In the genomic region with DNA sequence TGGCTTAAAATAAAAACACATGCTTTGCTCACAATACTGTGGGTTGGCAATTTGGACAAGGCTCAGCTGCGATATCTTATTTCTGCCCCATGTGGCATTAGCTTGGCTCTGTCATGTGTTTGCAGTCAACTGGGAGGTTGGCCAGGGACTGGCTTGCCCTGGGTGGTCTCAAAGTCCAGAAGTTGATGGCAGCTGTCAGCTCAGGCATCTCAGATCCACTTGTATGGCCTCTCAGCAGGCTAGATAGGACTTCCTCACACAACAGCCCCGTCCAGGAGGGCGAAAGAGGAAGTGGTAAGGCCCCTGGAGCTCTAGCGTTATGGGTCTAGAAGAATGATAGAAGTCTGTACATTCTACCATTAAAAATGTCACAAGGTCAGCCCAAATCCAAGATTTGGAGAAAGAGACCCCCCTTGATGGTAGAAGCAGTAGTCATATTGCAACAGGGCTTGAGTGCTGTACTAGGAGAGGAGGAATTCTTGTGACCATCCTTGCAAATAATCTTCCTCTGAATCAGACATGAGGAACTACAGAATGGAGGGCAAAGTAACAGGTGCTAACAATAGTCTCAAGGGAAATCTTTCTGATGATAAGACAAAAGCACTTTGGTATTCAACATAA, we compare ENCODE assay signal across 1 cellular context.
TF ChIP-seq lines count a peak whose summit lies in the region.

No MANE protein-coding gene starts in this region.

TF ChIP-seq in HepG2, 621 proteins besides CTCF, POLR2A, EP300 and RAD21 (continued from another document):
- TF ChIP-seq SOX5 (CRISPR knock-in tag; IDR thresholded peaks at IDR 0.05; ENCODE audit: borderline replicate concordance) (0 out of 2 replicates have a peak, but pooled peaks have one; percentile 8), HNF4A (CRISPR knock-in tag; IDR thresholded peaks at IDR 0.05) (peak; percentile 86), ZNF724P (CRISPR knock-in tag; IDR thresholded peaks at IDR 0.05; ENCODE audit: borderline replicate concordance) (no peak), HDAC2 (CRISPR knock-in tag; IDR thresholded peaks at IDR 0.05) (0 out of 2 replicates have a peak, but pooled peaks have one; percentile 29), ZMYM4 (CRISPR knock-in tag; IDR thresholded peaks at IDR 0.05) (0 out of 2 replicates have a peak, but pooled peaks have one; percentile 59), SALL1 (CRISPR knock-in tag; IDR thresholded peaks at IDR 0.05) (peak; percentile 44), MEIS2 (CRISPR knock-in tag; IDR thresholded peaks at IDR 0.05) (peak; percentile 60; the same call in 1 of the 2 replicates), FOXA3 (CRISPR knock-in tag; IDR thresholded peaks at IDR 0.05) (no peak), EHMT2 (IDR thresholded peaks at IDR 0.05; ENCODE audit: borderline replicate concordance, low read depth, low read length) (0 out of 2 replicates have a peak, but pooled peaks have one; percentile 73), ZNF331 (CRISPR knock-in tag; IDR thresholded peaks at IDR 0.05) (0 out of 2 replicates have a peak, but pooled peaks have one; percentile 52), ZNF644 (CRISPR knock-in tag; IDR thresholded peaks at IDR 0.05; ENCODE audit: low read depth) (peak; percentile 97), SAP130 (CRISPR knock-in tag; IDR thresholded peaks at IDR 0.05; ENCODE audit: low read depth) (peak; percentile 46), MIER2 (CRISPR knock-in tag; IDR thresholded peaks at IDR 0.05) (0 out of 2 replicates have a peak, but pooled peaks have one; percentile 38), ZFP36L2 (CRISPR knock-in tag; IDR thresholded peaks at IDR 0.05) (no peak), ZBTB38 (CRISPR knock-in tag; IDR thresholded peaks at IDR 0.05) (no peak), ZNF24 (IDR thresholded peaks at IDR 0.05) (no peak), MYC (CRISPR knock-in tag; IDR thresholded peaks at IDR 0.05; ENCODE audit: borderline replicate concordance) (peak; percentile 21; the same call in 1 of the 2 replicates)
- TF ChIP-seq, protein P1, sequence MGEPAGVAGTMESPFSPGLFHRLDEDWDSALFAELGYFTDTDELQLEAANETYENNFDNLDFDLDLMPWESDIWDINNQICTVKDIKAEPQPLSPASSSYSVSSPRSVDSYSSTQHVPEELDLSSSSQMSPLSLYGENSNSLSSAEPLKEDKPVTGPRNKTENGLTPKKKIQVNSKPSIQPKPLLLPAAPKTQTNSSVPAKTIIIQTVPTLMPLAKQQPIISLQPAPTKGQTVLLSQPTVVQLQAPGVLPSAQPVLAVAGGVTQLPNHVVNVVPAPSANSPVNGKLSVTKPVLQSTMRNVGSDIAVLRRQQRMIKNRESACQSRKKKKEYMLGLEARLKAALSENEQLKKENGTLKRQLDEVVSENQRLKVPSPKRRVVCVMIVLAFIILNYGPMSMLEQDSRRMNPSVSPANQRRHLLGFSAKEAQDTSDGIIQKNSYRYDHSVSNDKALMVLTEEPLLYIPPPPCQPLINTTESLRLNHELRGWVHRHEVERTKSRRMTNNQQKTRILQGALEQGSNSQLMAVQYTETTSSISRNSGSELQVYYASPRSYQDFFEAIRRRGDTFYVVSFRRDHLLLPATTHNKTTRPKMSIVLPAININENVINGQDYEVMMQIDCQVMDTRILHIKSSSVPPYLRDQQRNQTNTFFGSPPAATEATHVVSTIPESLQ (CRISPR knock-in tag; conservative IDR thresholded peaks at IDR 0.05), result no peak
- TF ChIP-seq, protein P2, sequence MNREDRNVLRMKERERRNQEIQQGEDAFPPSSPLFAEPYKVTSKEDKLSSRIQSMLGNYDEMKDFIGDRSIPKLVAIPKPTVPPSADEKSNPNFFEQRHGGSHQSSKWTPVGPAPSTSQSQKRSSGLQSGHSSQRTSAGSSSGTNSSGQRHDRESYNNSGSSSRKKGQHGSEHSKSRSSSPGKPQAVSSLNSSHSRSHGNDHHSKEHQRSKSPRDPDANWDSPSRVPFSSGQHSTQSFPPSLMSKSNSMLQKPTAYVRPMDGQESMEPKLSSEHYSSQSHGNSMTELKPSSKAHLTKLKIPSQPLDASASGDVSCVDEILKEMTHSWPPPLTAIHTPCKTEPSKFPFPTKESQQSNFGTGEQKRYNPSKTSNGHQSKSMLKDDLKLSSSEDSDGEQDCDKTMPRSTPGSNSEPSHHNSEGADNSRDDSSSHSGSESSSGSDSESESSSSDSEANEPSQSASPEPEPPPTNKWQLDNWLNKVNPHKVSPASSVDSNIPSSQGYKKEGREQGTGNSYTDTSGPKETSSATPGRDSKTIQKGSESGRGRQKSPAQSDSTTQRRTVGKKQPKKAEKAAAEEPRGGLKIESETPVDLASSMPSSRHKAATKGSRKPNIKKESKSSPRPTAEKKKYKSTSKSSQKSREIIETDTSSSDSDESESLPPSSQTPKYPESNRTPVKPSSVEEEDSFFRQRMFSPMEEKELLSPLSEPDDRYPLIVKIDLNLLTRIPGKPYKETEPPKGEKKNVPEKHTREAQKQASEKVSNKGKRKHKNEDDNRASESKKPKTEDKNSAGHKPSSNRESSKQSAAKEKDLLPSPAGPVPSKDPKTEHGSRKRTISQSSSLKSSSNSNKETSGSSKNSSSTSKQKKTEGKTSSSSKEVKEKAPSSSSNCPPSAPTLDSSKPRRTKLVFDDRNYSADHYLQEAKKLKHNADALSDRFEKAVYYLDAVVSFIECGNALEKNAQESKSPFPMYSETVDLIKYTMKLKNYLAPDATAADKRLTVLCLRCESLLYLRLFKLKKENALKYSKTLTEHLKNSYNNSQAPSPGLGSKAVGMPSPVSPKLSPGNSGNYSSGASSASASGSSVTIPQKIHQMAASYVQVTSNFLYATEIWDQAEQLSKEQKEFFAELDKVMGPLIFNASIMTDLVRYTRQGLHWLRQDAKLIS (CRISPR knock-in tag; IDR thresholded peaks at IDR 0.05), result no peak
- TF ChIP-seq, protein P3, sequence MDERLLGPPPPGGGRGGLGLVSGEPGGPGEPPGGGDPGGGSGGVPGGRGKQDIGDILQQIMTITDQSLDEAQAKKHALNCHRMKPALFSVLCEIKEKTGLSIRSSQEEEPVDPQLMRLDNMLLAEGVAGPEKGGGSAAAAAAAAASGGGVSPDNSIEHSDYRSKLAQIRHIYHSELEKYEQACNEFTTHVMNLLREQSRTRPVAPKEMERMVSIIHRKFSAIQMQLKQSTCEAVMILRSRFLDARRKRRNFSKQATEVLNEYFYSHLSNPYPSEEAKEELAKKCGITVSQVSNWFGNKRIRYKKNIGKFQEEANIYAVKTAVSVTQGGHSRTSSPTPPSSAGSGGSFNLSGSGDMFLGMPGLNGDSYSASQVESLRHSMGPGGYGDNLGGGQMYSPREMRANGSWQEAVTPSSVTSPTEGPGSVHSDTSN (CRISPR knock-in tag; IDR thresholded peaks at IDR 0.05), result peak; percentile 41; the same call in 1 of the 2 replicates
- TF ChIP-seq, protein P4, sequence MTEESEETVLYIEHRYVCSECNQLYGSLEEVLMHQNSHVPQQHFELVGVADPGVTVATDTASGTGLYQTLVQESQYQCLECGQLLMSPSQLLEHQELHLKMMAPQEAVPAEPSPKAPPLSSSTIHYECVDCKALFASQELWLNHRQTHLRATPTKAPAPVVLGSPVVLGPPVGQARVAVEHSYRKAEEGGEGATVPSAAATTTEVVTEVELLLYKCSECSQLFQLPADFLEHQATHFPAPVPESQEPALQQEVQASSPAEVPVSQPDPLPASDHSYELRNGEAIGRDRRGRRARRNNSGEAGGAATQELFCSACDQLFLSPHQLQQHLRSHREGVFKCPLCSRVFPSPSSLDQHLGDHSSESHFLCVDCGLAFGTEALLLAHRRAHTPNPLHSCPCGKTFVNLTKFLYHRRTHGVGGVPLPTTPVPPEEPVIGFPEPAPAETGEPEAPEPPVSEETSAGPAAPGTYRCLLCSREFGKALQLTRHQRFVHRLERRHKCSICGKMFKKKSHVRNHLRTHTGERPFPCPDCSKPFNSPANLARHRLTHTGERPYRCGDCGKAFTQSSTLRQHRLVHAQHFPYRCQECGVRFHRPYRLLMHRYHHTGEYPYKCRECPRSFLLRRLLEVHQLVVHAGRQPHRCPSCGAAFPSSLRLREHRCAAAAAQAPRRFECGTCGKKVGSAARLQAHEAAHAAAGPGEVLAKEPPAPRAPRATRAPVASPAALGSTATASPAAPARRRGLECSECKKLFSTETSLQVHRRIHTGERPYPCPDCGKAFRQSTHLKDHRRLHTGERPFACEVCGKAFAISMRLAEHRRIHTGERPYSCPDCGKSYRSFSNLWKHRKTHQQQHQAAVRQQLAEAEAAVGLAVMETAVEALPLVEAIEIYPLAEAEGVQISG (CRISPR knock-in tag; IDR thresholded peaks at IDR 0.05), result peak; percentile 51; the same call in 1 of the 2 replicates
